Comparison of ENCODE assay signal across 9 cellular contexts in the genomic region with DNA sequence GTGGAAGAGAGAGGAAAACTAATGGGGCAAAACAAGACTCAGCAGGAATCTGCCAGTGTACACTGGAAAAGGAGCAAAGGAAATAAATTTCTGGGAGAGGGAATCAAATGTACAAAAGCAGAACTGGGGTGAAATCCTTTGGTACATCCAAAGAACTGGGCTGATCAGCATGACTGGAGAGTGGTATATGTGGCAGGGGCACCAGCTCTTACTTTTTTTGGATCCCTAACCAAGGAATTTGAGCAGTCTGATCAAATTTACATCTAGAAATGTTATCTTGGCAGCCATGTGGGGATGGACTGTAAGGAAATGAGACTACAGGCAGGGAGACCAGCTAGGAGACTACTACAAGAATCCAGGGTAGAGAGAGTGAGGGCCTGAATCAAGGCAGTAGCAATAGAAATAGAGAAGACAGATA. TPM values are rescaled to one million over a fixed set of nuclear protein-coding genes. Genes with fewer than 3 reads are reported as not detected.
A peak's percentile ranks its signal among the peaks of the same experiment; 100 is the strongest.
DNase-seq lines count a peak whose midpoint lies in the region; ATAC-seq and TF ChIP-seq lines count a peak whose summit lies in the region.
"Had no signal": no experiment of that assay in that cellular context is flagged by ENCODE, and none has a peak within 500 bp of the region (broad histone marks: within the 10 kb centered on the region; RNA-seq: fewer than 3 reads in every experiment).

No MANE protein-coding gene starts in this region.

- H2AFZ ChIP-seq in Loucy (ENCODE audit: low read length) = no peak overlapping the region
- H2AFZ ChIP-seq in neural progenitor cell (replicated peaks) = no peak overlapping the region

- peak overlapping the region; percentile 65 to 88 (median 80); a peak in 18 of 20 replicates for H3K4me3 ChIP-seq in BLaER1 treated with 17β-estradiol and CSF1 and Interleukin-3, amounts not matched to agents 10 nM and 100 nM
- peak overlapping the region; percentile 91 for H3K4me3 ChIP-seq in Loucy (ENCODE audit: low read length, poor library complexity, severe bottlenecking)
- H3K4me3 ChIP-seq in coronary artery = peak overlapping the region; percentile 81
- H3K4me3 ChIP-seq in neural progenitor cell = peak overlapping the region; percentile 79
- no peak overlapping the region; the same call in 1 of the 2 replicates for H3K4me3 ChIP-seq in WERI-Rb-1 (ENCODE audit: low read depth, low read length)

- peaks cover 3% of the 10 kb centered on the region for H3K36me3 Mint-ChIP-seq in neural progenitor cell

- no peak overlapping the region for H3K27ac Mint-ChIP-seq in neural progenitor cell
- H3K27ac Mint-ChIP-seq: T-helper 1 cell treated with Interleukin-12 subunit alpha and Interleukin-12 subunit beta and Interleukin-4 antibody, amounts not matched to agents 30 μg/mL and 1 μg/mL, for 36 hours had no signal

- peaks cover 16% of the 10 kb centered on the region for H3K79me2 ChIP-seq in Loucy (ENCODE audit: insufficient read depth, low read length)
- peaks cover 26% of the 10 kb centered on the region for H3K79me2 ChIP-seq in neural progenitor cell (ENCODE audit: low read depth)

- peak overlapping the region in 10 of 11 experiments; percentile 80 to 92 (median 89); a peak in 19 of 22 replicates for H3K9ac ChIP-seq in BLaER1 treated with 17β-estradiol and CSF1 and Interleukin-3, amounts not matched to agents 10 nM and 100 nM
- peak overlapping the region; percentile 99 for H3K9ac ChIP-seq in Loucy (ENCODE audit: low read depth, low read length, poor library complexity, severe bottlenecking)
- peak overlapping the region; percentile 97 for H3K9ac ChIP-seq in neural progenitor cell

- H3K27me3 Mint-ChIP-seq in neural progenitor cell (ENCODE audit: insufficient read depth, low read depth) = no peaks in the 10 kb centered on the region

- no peaks in the 10 kb centered on the region for H3K27me3 ChIP-seq in BLaER1 treated with 17β-estradiol and CSF1 and Interleukin-3, amounts not matched to agents 10 nM and 100 nM
- H3K27me3 ChIP-seq in Loucy (ENCODE audit: insufficient read depth, low read length, poor library complexity, severe bottlenecking) (no peaks in the 10 kb centered on the region), neural progenitor cell (no peaks in the 10 kb centered on the region), WERI-Rb-1 (ENCODE audit: insufficient read depth, low read depth, severe bottlenecking) (no peaks in the 10 kb centered on the region)

- H3K4me1 ChIP-seq in BLaER1 treated with 17β-estradiol and CSF1 and Interleukin-3, amounts not matched to agents 10 nM and 100 nM = peaks cover 15 to 44% (median 24%) of the 10 kb centered on the region in 10 experiments
- H3K4me1 ChIP-seq in Loucy (ENCODE audit: insufficient read depth, low read length, poor library complexity, severe bottlenecking) = peaks cover 32% of the 10 kb centered on the region
- peaks cover 21% of the 10 kb centered on the region for H3K4me1 ChIP-seq in neural progenitor cell

- H3K4me1 Mint-ChIP-seq in neural progenitor cell = no peaks in the 10 kb centered on the region

- H4K20me1 ChIP-seq in BLaER1 treated with 17β-estradiol and CSF1 and Interleukin-3, amounts not matched to agents 10 nM and 100 nM = no peaks in the 10 kb centered on the region
- H4K20me1 ChIP-seq in Loucy (ENCODE audit: insufficient read depth, low read length, poor library complexity, severe bottlenecking) = no peaks in the 10 kb centered on the region
- no peaks in the 10 kb centered on the region for H4K20me1 ChIP-seq in neural progenitor cell (ENCODE audit: low read depth)

- no peaks in the 10 kb centered on the region for H3K9me2 ChIP-seq in Loucy (replicated peaks; ENCODE audit: low read depth, low read length)

- H3K4me3 Mint-ChIP-seq in neural progenitor cell = no peak overlapping the region
- H3K4me3 Mint-ChIP-seq: T-helper 1 cell treated with Interleukin-12 subunit alpha and Interleukin-12 subunit beta and Interleukin-4 antibody, amounts not matched to agents 30 μg/mL and 1 μg/mL, for 36 hours had no signal

- H3F3A ChIP-seq in Loucy (ENCODE audit: low read depth) = peaks cover 2% of the 10 kb centered on the region; the same call in 1 of the 2 replicates
- peaks cover 31% of the 10 kb centered on the region for H3F3A ChIP-seq in neural progenitor cell (ENCODE audit: low read depth)

- peaks cover 29 to 57% (median 31%) of the 10 kb centered on the region in 11 experiments for H3K9me3 ChIP-seq in BLaER1 treated with 17β-estradiol and CSF1 and Interleukin-3, amounts not matched to agents 10 nM and 100 nM (replicated peaks in 1 of 11)
- peaks cover 12% of the 10 kb centered on the region; the same call in 1 of the 2 replicates for H3K9me3 ChIP-seq in Loucy (ENCODE audit: insufficient read depth, low read depth, low read length)
- no peaks in the 10 kb centered on the region for H3K9me3 ChIP-seq in neural progenitor cell (ENCODE audit: low read depth)
- no peaks in the 10 kb centered on the region for H3K9me3 ChIP-seq in WERI-Rb-1 (ENCODE audit: severe bottlenecking)

- TF ChIP-seq CTCF in Loucy (conservative IDR thresholded peaks at IDR 0.05; ENCODE audit: low read length) (no peak), coronary artery (IDR thresholded peaks at IDR 0.05) (no peak), neural progenitor cell (IDR thresholded peaks at IDR 0.05) (no peak), WERI-Rb-1 (IDR thresholded peaks at IDR 0.05; ENCODE audit: low read depth, low read length) (no peak)

- peaks cover 0 to 8% (median 0%) of the 10 kb centered on the region in 11 experiments; a peak in 1 of 22 replicates for H3K36me3 ChIP-seq in BLaER1 treated with 17β-estradiol and CSF1 and Interleukin-3, amounts not matched to agents 10 nM and 100 nM
- no peaks in the 10 kb centered on the region for H3K36me3 ChIP-seq in Loucy (ENCODE audit: insufficient read depth, low read length)
- H3K36me3 ChIP-seq in neural progenitor cell = no peaks in the 10 kb centered on the region
- peaks cover 5% of the 10 kb centered on the region; the same call in 1 of the 2 replicates for H3K36me3 ChIP-seq in WERI-Rb-1

- H3K9me3 Mint-ChIP-seq in neural progenitor cell = peaks cover 2% of the 10 kb centered on the region

- peak overlapping the region; percentile 86 to 97 (median 89) for H3K4me2 ChIP-seq in BLaER1 treated with 17β-estradiol and CSF1 and Interleukin-3, amounts not matched to agents 10 nM and 100 nM
- H3K4me2 ChIP-seq in Loucy (ENCODE audit: low read depth, low read length, poor library complexity, severe bottlenecking) (peak overlapping the region; percentile 99), neural progenitor cell (peak overlapping the region; percentile 88)

- ATAC-seq in HG03354 (IDR thresholded peaks at IDR 0.05; ENCODE audit: poor library complexity, severe bottlenecking, unreplicated experiment) = no peak

- DNase-seq in coronary artery (ENCODE audit: low spot score) = no peak
- no peak for DNase-seq in neural progenitor cell (ENCODE audit: low spot score)
- no peak for DNase-seq in caudate nucleus (lab: John Stamatoyannopoulos, UW)
- no peak for DNase-seq in WERI-Rb-1
- no peak for DNase-seq in COR-L47 (lab: John Stamatoyannopoulos, UW)

- peak overlapping the region in 10 of 11 experiments; percentile 84 to 98 (median 94); a peak in 20 of 22 replicates for H3K27ac ChIP-seq in BLaER1 treated with 17β-estradiol and CSF1 and Interleukin-3, amounts not matched to agents 10 nM and 100 nM
- H3K27ac ChIP-seq in coronary artery (peak overlapping the region; percentile 95 to 97), neural progenitor cell (peak overlapping the region; percentile 100), caudate nucleus (ENCODE audit: low read depth, low read length) (no peak overlapping the region), WERI-Rb-1 (no peak overlapping the region)

RNA-seq across cellular contexts. Expression of a gene that starts 1.2 kb away (rescaled TPM):
- 6.6 and 8.3 TPM in 2 replicates for total RNA-seq in neural progenitor cell (ENCODE audit: low replicate concordance)

RNA-seq across cellular contexts. Expression of a gene that starts 12.6 kb away (rescaled TPM):
- 9.0 and 12.3 TPM in 2 replicates for total RNA-seq in neural progenitor cell (ENCODE audit: low replicate concordance)

RNA-seq across cellular contexts. Expression of a gene that starts 55.7 kb away (rescaled TPM):
- total RNA-seq in neural progenitor cell (ENCODE audit: low replicate concordance) = 13.6 and 13.8 TPM in 2 replicates

Comparison
In these comparisons a context has a peak if more than half of its experiments do, and no peak if none do; other contexts are left out.
1. H3K27ac ChIP-seq: peak in BLaER1 treated with 17β-estradiol and CSF1 and Interleukin-3, amounts not matched to agents 10 nM and 100 nM (10 of 11), coronary artery (2 of 2) and neural progenitor cell (single experiment); none in caudate nucleus (single experiment) and WERI-Rb-1 (single experiment).
2. Peak in every context shown above with its lines, with median percentiles within 50 percentile points of each other: H3K4me2 ChIP-seq and H3K9ac ChIP-seq.